In the genomic region with DNA sequence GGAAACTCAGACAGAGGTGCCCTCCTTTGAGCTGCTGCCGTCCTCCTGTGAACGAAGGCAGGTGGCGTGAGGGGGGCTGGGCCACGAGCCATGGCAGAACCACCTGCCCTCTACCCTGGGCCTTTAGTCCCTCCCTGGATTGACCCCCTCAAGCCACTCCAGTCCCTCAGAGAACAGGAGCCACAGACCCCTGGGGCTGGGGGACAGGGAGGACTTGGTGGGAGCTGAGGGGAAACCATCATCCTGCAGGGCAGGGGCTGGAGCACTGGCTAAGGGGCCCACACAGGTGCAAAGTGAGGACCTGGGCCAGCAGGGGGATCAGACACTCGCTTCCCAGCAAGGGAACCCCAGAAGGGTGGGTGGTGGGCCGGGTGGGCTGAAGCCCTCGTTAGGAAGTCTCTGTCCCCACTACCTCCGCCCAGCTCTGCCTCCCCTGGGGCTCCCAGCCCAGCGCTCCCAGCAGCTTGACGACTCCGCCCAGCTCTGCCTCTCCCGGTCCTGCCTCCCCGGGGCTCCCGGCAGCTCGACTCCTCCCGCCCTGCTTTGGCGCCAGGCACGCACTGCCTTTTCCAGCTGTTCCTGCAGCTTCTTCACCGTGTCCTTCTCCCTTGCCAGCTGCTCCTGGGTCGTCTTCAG, we compare ENCODE assay signal across 9 cellular contexts. TPM values are rescaled to one million over a fixed set of nuclear protein-coding genes. Genes with fewer than 3 reads are reported as not detected.
DNase-seq lines count a peak whose midpoint lies in the region; ATAC-seq and TF ChIP-seq lines count a peak whose summit lies in the region.
"Had no signal": no experiment of that assay in that cellular context is flagged by ENCODE, and none has a peak within 500 bp of the region (broad histone marks: within the 10 kb centered on the region; RNA-seq: fewer than 3 reads in every experiment).

No MANE protein-coding gene starts in this region.

- ATAC-seq in GM21367 (IDR thresholded peaks at IDR 0.05; ENCODE audit: unreplicated experiment) = no peak
- no peak for ATAC-seq in GM21529 (IDR thresholded peaks at IDR 0.05; ENCODE audit: unreplicated experiment)

- H3K4me3 ChIP-seq in testis = no peak overlapping the region

- peak overlapping the region in 1 of 2 donors; percentile 41 for H3K27ac ChIP-seq in testis

- DNase-seq in NCI-H82 (lab: John Stamatoyannopoulos, UW) (peak; percentile 19), NCI-H82 treated with DMSO at 0.1 percent for 48 hours (lab: John Stamatoyannopoulos, UW; ENCODE audit: unreplicated experiment) (no peak), iPS-NIHi7 (ENCODE audit: extremely low spot score) (peak; percentile 50), testis (peak; percentile 76)
- DNase-seq in activated CD8-positive, alpha-beta memory T cell treated with anti-CD3 and anti-CD28 coated beads for 24 hours = peak; percentile 50
- DNase-seq in stimulated activated CD4-positive, alpha-beta T cell treated with anti-CD3 and anti-CD28 coated beads, Interleukin-4, amount 100 ng/mL, for 1 hour = no peak
- DNase-seq: mesendoderm had no signal

- no peaks in the 10 kb centered on the region for H3K9me3 ChIP-seq in testis

- peaks cover 15% of the 10 kb centered on the region for H3K4me1 ChIP-seq in testis

- TF ChIP-seq CTCF in testis (IDR thresholded peaks at IDR 0.05) = no peak

- no peak for TF ChIP-seq POLR2A in testis (IDR thresholded peaks at IDR 0.05)

- intact Hi-C loops in testis (cut with DNase I; ENCODE audit: low total_unique reads) = no loop called here

- WGBS in testis, 2 donors = 56 to 65% methylated on average over 16 to 20 of the region's 20 CpGs

- no peaks in the 10 kb centered on the region for H3K36me3 ChIP-seq in testis (ENCODE audit: low read depth, missing control alignments)

- H3K27me3 ChIP-seq in testis = no peaks in the 10 kb centered on the region

RNA-seq across cellular contexts. Expression of gene DSTN, which starts 44.4 kb away (rescaled TPM):
- 100 to 1,000 TPM; 121 to 148 TPM for total RNA-seq in testis
- 301 TPM for polyA plus RNA-seq in testis (ENCODE audit: insufficient read depth, low read depth, low replicate concordance)

Comparison
In these comparisons a context has a peak if more than half of its experiments do, and no peak if none do; other contexts are left out.
1. DNase-seq: peak in NCI-H82 (single experiment), activated CD8-positive, alpha-beta memory T cell treated with anti-CD3 and anti-CD28 coated beads for 24 hours (single experiment), iPS-NIHi7 (single experiment) and testis (single experiment); none in NCI-H82 treated with DMSO at 0.1 percent for 48 hours (single experiment) and stimulated activated CD4-positive, alpha-beta T cell treated with anti-CD3 and anti-CD28 coated beads, Interleukin-4, amount 100 ng/mL, for 1 hour (single experiment).